In genomic region chr4:61958591-61958990, GRCh38 we compare ENCODE assay signal across 29 cellular contexts.
"Had no signal": no experiment of that assay in that cellular context is flagged by ENCODE, and none has a peak within 500 bp of the region (broad histone marks: within the 10 kb centered on the region; RNA-seq: fewer than 3 reads in every experiment).

No MANE protein-coding gene starts in this region.

- H3K4me3 Mint-ChIP-seq: activated CD4-positive, alpha-beta memory T cell treated with anti-CD3 and anti-CD28 coated beads, Interleukin-2, amount 10 ng/mL, durations not matched to agents 7 days and 5 days; activated CD4-positive, alpha-beta T cell treated with anti-CD3 and anti-CD28 coated beads, Interleukin-2, amount 10 ng/mL, durations not matched to agents 7 days and 5 days; activated naive CD8-positive, alpha-beta T cell; activated T-cell treated with anti-CD3 and anti-CD28 coated beads, Interleukin-2, amount 50 U/mL, for 24 hours; activated T-helper 17 cell treated with anti-CD3 and anti-CD28 coated beads, Interleukin-2, amount 50 U/mL, for 72 hours; central memory CD8-positive, alpha-beta T cell; dendritic cell treated with granulocyte-macrophage colony-stimulating factor and Interleukin-4, amounts not matched to agents 40 ng/mL and 50 ng/mL, for 4 days; T-helper 17 cell had no signal

- ATAC-seq: activated T-helper 17 cell treated with anti-CD3 and anti-CD28 coated beads, Interleukin-2, amount 50 U/mL, for 72 hours; foreskin keratinocyte; gastrocnemius medialis; heart left ventricle; T-helper 17 cell had no signal

- H3K27me3 Mint-ChIP-seq: activated CD4-positive, alpha-beta memory T cell treated with anti-CD3 and anti-CD28 coated beads, Interleukin-2, amount 10 ng/mL, durations not matched to agents 7 days and 5 days; activated CD4-positive, alpha-beta T cell treated with anti-CD3 and anti-CD28 coated beads, Interleukin-2, amount 10 ng/mL, durations not matched to agents 7 days and 5 days; activated naive CD8-positive, alpha-beta T cell; activated T-cell treated with anti-CD3 and anti-CD28 coated beads, Interleukin-2, amount 50 U/mL, for 24 hours; activated T-helper 17 cell treated with anti-CD3 and anti-CD28 coated beads, Interleukin-2, amount 50 U/mL, for 72 hours; central memory CD8-positive, alpha-beta T cell; dendritic cell treated with granulocyte-macrophage colony-stimulating factor and Interleukin-4, amounts not matched to agents 40 ng/mL and 50 ng/mL, for 4 days; T-helper 17 cell had no signal

- H3K36me3 ChIP-seq: brain microvascular endothelial cell, esophagus muscularis mucosa, gastrocnemius medialis, heart left ventricle had no signal

- DNase-seq: activated CD4-positive, alpha-beta memory T cell treated with anti-CD3 and anti-CD28 coated beads, Interleukin-2, amount 10 ng/mL, durations not matched to agents 7 days and 5 days; activated CD4-positive, alpha-beta T cell treated with anti-CD3 and anti-CD28 coated beads for 1 hour; activated CD4-positive, alpha-beta T cell treated with anti-CD3 and anti-CD28 coated beads for 4 hours; activated CD4-positive, alpha-beta T cell treated with anti-CD3 and anti-CD28 coated beads, Interleukin-2, amount 10 ng/mL, durations not matched to agents 7 days and 5 days; activated CD4-positive, alpha-beta T cell treated with anti-CD3 and anti-CD28 coated beads, Interleukin-2, amount 50 U/mL, for 4 hours; activated CD8-positive, alpha-beta memory T cell treated with anti-CD3 and anti-CD28 coated beads, Interleukin-2, amount 50 U/mL, for 48 hours; activated effector memory CD4-positive, alpha-beta T cell treated with Interleukin-2 at 50 U/mL for 16 hours; activated gamma-delta T cell treated with Interleukin-2 at 50 U/mL for 16 hours; activated naive CD4-positive, alpha-beta T cell treated with anti-CD3 and anti-CD28 coated beads, Interleukin-2, amount 50 U/mL, for 16 hours; activated naive CD4-positive, alpha-beta T cell treated with Interleukin-2 at 50 U/mL for 16 hours; activated T-cell treated with anti-CD3 and anti-CD28 coated beads for 4 hours; activated T-cell treated with anti-CD3 and anti-CD28 coated beads, Interleukin-2, amount 50 U/mL, for 24 hours; amniotic stem cell; anterior cingulate cortex; brain microvascular endothelial cell; dorsolateral prefrontal cortex; effector memory CD4-positive, alpha-beta T cell; erythroblast; foreskin keratinocyte; gastrocnemius medialis; glutamatergic neuron; heart left ventricle; T-helper 17 cell had no signal

- H3K27me3 ChIP-seq: brain microvascular endothelial cell, dorsolateral prefrontal cortex, esophagus muscularis mucosa, foreskin keratinocyte, gastrocnemius medialis, heart left ventricle had no signal

- H3K36me3 Mint-ChIP-seq: activated naive CD8-positive, alpha-beta T cell had no signal

- H3K4me1 Mint-ChIP-seq: activated CD4-positive, alpha-beta memory T cell treated with anti-CD3 and anti-CD28 coated beads, Interleukin-2, amount 10 ng/mL, durations not matched to agents 7 days and 5 days; activated CD4-positive, alpha-beta T cell treated with anti-CD3 and anti-CD28 coated beads, Interleukin-2, amount 10 ng/mL, durations not matched to agents 7 days and 5 days; activated T-helper 17 cell treated with anti-CD3 and anti-CD28 coated beads, Interleukin-2, amount 50 U/mL, for 72 hours; central memory CD8-positive, alpha-beta T cell; T-helper 17 cell had no signal

- H3K4me3 ChIP-seq: coronary artery, dorsolateral prefrontal cortex, esophagus muscularis mucosa, gastrocnemius medialis, heart left ventricle had no signal

- H3K27ac ChIP-seq: brain microvascular endothelial cell, coronary artery, dorsolateral prefrontal cortex, esophagus muscularis mucosa, foreskin keratinocyte, gastrocnemius medialis, heart left ventricle had no signal

- H3K4me1 ChIP-seq: esophagus muscularis mucosa, foreskin keratinocyte, gastrocnemius medialis, heart left ventricle had no signal

- H3K27ac Mint-ChIP-seq: activated CD4-positive, alpha-beta memory T cell treated with anti-CD3 and anti-CD28 coated beads, Interleukin-2, amount 10 ng/mL, durations not matched to agents 7 days and 5 days; activated CD4-positive, alpha-beta T cell treated with anti-CD3 and anti-CD28 coated beads, Interleukin-2, amount 10 ng/mL, durations not matched to agents 7 days and 5 days; activated naive CD8-positive, alpha-beta T cell; activated T-cell treated with anti-CD3 and anti-CD28 coated beads, Interleukin-2, amount 50 U/mL, for 24 hours; activated T-helper 17 cell treated with anti-CD3 and anti-CD28 coated beads, Interleukin-2, amount 50 U/mL, for 72 hours; dendritic cell treated with granulocyte-macrophage colony-stimulating factor and Interleukin-4, amounts not matched to agents 40 ng/mL and 50 ng/mL, for 4 days; T-helper 17 cell had no signal
